In genomic region chr2:233495503-233496496, GRCh38 we compare ENCODE assay signal across 18 cellular contexts.
DNase-seq lines count a peak whose midpoint lies in the region; ATAC-seq, FAIRE-seq and TF ChIP-seq lines count a peak whose summit lies in the region.
"Had no signal": no experiment of that assay in that cellular context is flagged by ENCODE, and none has a peak within 500 bp of the region (broad histone marks: within the 10 kb centered on the region; RNA-seq: fewer than 3 reads in every experiment).

No MANE protein-coding gene starts in this region.

- H3K27me3 Mint-ChIP-seq in activated T-helper 1 cell treated with anti-CD3 and anti-CD28 coated beads, Interleukin-12 subunit alpha, Interleukin-12 subunit beta, Interleukin-2, Interleukin-4 antibody, amounts not matched to agents 30 ng/mL and 10 ng/mL and 1 ng/mL, durations not matched to agents 14 hours and 24 hours and 36 hours (ENCODE audit: insufficient read depth), result no peaks in the 10 kb centered on the region
- H3K27me3 Mint-ChIP-seq: B cell had no signal

- peaks cover 7% of the 10 kb centered on the region for H3K4me1 Mint-ChIP-seq in activated T-helper 1 cell treated with anti-CD3 and anti-CD28 coated beads, Interleukin-12 subunit alpha, Interleukin-12 subunit beta, Interleukin-2, Interleukin-4 antibody, amounts not matched to agents 30 ng/mL and 10 ng/mL and 1 ng/mL, durations not matched to agents 14 hours and 24 hours and 36 hours (ENCODE audit: low read depth)

- H3K27ac ChIP-seq in Panc1 (ENCODE audit: low read length) (peak overlapping the region; percentile 13; the same call in 1 of the 2 replicates), lower lobe of right lung (peak overlapping the region; percentile 48), coronary artery (no peak overlapping the region)
- H3K27ac ChIP-seq: 22Rv1; BLaER1 treated with 17β-estradiol and CSF1 and Interleukin-3, amounts not matched to agents 10 nM and 100 nM; GM23248 had no signal

- POLR2A ChIA-PET in Panc1 (lab: Charles Lee), result interaction anchor here (0.9 kb wide), 1 partner anchor 10 kb away, joined by 3 read pairs; no protein-coding TSS in a partner anchor

- no peaks in the 10 kb centered on the region for H3K9me3 Mint-ChIP-seq in activated T-helper 1 cell treated with anti-CD3 and anti-CD28 coated beads, Interleukin-12 subunit alpha, Interleukin-12 subunit beta, Interleukin-2, Interleukin-4 antibody, amounts not matched to agents 30 ng/mL and 10 ng/mL and 1 ng/mL, durations not matched to agents 14 hours and 24 hours and 36 hours
- H3K9me3 Mint-ChIP-seq: CD8-positive, alpha-beta T cell had no signal

- FAIRE-seq in A204.1 (lab: Jason Lieb, UNC) (peak; percentile 48), frontal cortex (lab: Jason Lieb, UNC) (peak; percentile 60)
- FAIRE-seq: GM12892, GM18507 had no signal

- H3K27ac Mint-ChIP-seq in activated T-helper 1 cell treated with anti-CD3 and anti-CD28 coated beads, Interleukin-12 subunit alpha, Interleukin-12 subunit beta, Interleukin-2, Interleukin-4 antibody, amounts not matched to agents 30 ng/mL and 10 ng/mL and 1 ng/mL, durations not matched to agents 14 hours and 24 hours and 36 hours, result no peak overlapping the region
- H3K27ac Mint-ChIP-seq: B cell; CD8-positive, alpha-beta T cell had no signal

- H3K36me3 ChIP-seq in Panc1 (ENCODE audit: control insufficient read depth, insufficient read depth, low read length) (peaks cover 6% of the 10 kb centered on the region; the same call in 1 of the 2 replicates), lower lobe of right lung (peaks cover 78% of the 10 kb centered on the region)

- TF ChIP-seq CTCF in Panc1 (IDR thresholded peaks at IDR 0.05) (no peak), lower lobe of right lung (IDR thresholded peaks at IDR 0.05) (no peak), coronary artery (IDR thresholded peaks at IDR 0.05) (no peak)

- in situ Hi-C loops in Panc1 (cut with HindIII; ENCODE audit: low pct_unique_long_range_greater_than_20kb, low sequenced_read_pairs), result no loop called here

- no TSS peak for BruUV-seq in Panc1 (replicated peaks; lab: Mats Ljungman, UMichigan)

- no peak overlapping the region for H3K4me3 ChIP-seq in Panc1 (ENCODE audit: low read depth in 2 of 2, low read length in 2 of 2)
- no peak overlapping the region for H3K4me3 ChIP-seq in lower lobe of right lung
- H3K4me3 ChIP-seq in coronary artery, result no peak overlapping the region
- H3K4me3 ChIP-seq: BLaER1 treated with 17β-estradiol and CSF1 and Interleukin-3, amounts not matched to agents 10 nM and 100 nM; GM23248; HAP-1 had no signal

- H3K27me3 ChIP-seq in Panc1 (ENCODE audit: control insufficient read depth, insufficient read depth, low read length) (no peaks in the 10 kb centered on the region), lower lobe of right lung (ENCODE audit: low read depth) (no peaks in the 10 kb centered on the region)
- H3K27me3 ChIP-seq: BLaER1 treated with 17β-estradiol and CSF1 and Interleukin-3, amounts not matched to agents 10 nM and 100 nM had no signal

- peaks cover 3% of the 10 kb centered on the region for H3K36me3 Mint-ChIP-seq in activated T-helper 1 cell treated with anti-CD3 and anti-CD28 coated beads, Interleukin-12 subunit alpha, Interleukin-12 subunit beta, Interleukin-2, Interleukin-4 antibody, amounts not matched to agents 30 ng/mL and 10 ng/mL and 1 ng/mL, durations not matched to agents 14 hours and 24 hours and 36 hours (ENCODE audit: low read depth)

- H3K4me1 ChIP-seq in Panc1 (ENCODE audit: control insufficient read depth, insufficient read depth, low read length) (no peaks in the 10 kb centered on the region; the same call in 1 of the 2 replicates), lower lobe of right lung (no peaks in the 10 kb centered on the region)

- ATAC-seq in Panc1, result peak; percentile 70
- peak; percentile 67 to 81 for ATAC-seq in lower lobe of right lung
- ATAC-seq in HG02870 (IDR thresholded peaks at IDR 0.05; ENCODE audit: unreplicated experiment), result no peak
- ATAC-seq: CD8-positive, alpha-beta T cell had no signal

- no peak overlapping the region for H3K4me3 Mint-ChIP-seq in activated T-helper 1 cell treated with anti-CD3 and anti-CD28 coated beads, Interleukin-12 subunit alpha, Interleukin-12 subunit beta, Interleukin-2, Interleukin-4 antibody, amounts not matched to agents 30 ng/mL and 10 ng/mL and 1 ng/mL, durations not matched to agents 14 hours and 24 hours and 36 hours
- H3K4me3 Mint-ChIP-seq: B cell; CD8-positive, alpha-beta T cell had no signal

- CTCF ChIA-PET in Panc1 (lab: Charles Lee), result interaction anchor here (0.7 kb wide), 1 partner anchor 222 kb away, joined by 4 read pairs; no protein-coding TSS in a partner anchor

- H3K9me3 ChIP-seq in Panc1 (ENCODE audit: control insufficient read depth, insufficient read depth, low read depth, low read length) (no peaks in the 10 kb centered on the region), lower lobe of right lung (no peaks in the 10 kb centered on the region)
- H3K9me3 ChIP-seq: BLaER1 treated with 17β-estradiol and CSF1 and Interleukin-3, amounts not matched to agents 10 nM and 100 nM; HAP-1 had no signal

- DNase-seq in Panc1 (ENCODE audit: low read depth, low spot score) (no peak), frontal cortex (ENCODE audit: low spot score in 2 of 2) (no peak), lower lobe of right lung (no peak), coronary artery (ENCODE audit: low spot score) (no peak)
- no peak for DNase-seq in activated T-helper 1 cell treated with anti-CD3 and anti-CD28 coated beads, Interleukin-12 subunit alpha, Interleukin-12 subunit beta, Interleukin-2, Interleukin-4 antibody, amounts not matched to agents 30 ng/mL and 10 ng/mL and 1 ng/mL, durations not matched to agents 14 hours and 24 hours and 36 hours (ENCODE audit: low spot score)
- DNase-seq: Calu3; CD8-positive, alpha-beta T cell; DMS 273 treated with DMSO at 0.1 percent for 48 hours; DMS53; GM23248 had no signal

- intact Hi-C loops in Panc1 (cut with micrococcal nuclease; ENCODE audit: unreplicated experiment), result no loop called here
- intact Hi-C loops in lower lobe of right lung (cut with DNase I), result no loop called here
- intact Hi-C loops in activated T-helper 1 cell treated with anti-CD3 and anti-CD28 coated beads, Interleukin-12 subunit alpha, Interleukin-12 subunit beta, Interleukin-2, Interleukin-4 antibody, amounts not matched to agents 30 ng/mL and 10 ng/mL and 1 ng/mL, durations not matched to agents 14 hours and 24 hours and 36 hours (cut with micrococcal nuclease), result no loop called here

Comparison
In these comparisons a context has a peak if more than half of its experiments do, and no peak if none do; other contexts are left out.
1. H3K27ac ChIP-seq: peak in Panc1 (single experiment) and lower lobe of right lung (single experiment); none in coronary artery (0 of 2).